ENCODE assay signal across 17 cellular contexts in the genomic region with DNA sequence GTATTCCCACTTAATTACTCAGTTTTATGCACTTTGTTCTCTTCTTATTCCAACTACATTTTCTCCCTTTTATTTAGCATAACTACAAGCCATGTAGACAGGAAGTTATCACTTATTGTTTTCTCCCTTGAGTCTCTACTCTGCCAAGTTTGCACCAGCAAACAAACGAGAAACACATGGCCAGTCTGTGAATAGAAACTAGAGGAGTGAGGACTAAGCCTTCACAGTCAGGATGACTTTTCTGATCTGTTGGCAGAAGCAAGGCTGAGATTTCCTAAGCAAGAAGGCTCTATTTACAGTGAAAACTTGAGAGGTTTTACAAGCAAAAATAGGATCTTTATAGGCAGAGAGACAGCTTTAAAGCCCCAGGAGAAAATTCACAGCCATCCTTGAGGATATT.
A peak's percentile ranks its signal among the peaks of the same experiment; 100 is the strongest.
DNase-seq lines count a peak whose midpoint lies in the region; ATAC-seq, FAIRE-seq and TF ChIP-seq lines count a peak whose summit lies in the region.
"Had no signal": no experiment of that assay in that cellular context is flagged by ENCODE, and none has a peak within 500 bp of the region (broad histone marks: within the 10 kb centered on the region; RNA-seq: fewer than 3 reads in every experiment).

No MANE protein-coding gene starts in this region.

- H3K27ac ChIP-seq in ACC112 (ENCODE audit: low read depth, low read length): 0 out of 2 replicates have a peak overlapping the region, but pooled peaks have one; percentile 1
- no peak overlapping the region for H3K27ac ChIP-seq in IMR-90 (ENCODE audit: insufficient read depth, low read length)
- peak overlapping the region; percentile 11 for H3K27ac ChIP-seq in endothelial cell of umbilical vein (ENCODE audit: insufficient read depth, low read depth, low read length)
- H3K27ac ChIP-seq in aorta (ENCODE audit: low read depth in 1 of 2, low read length in 2 of 2): no peak overlapping the region
- H3K27ac ChIP-seq: gastroesophageal sphincter, lower lobe of right lung, thyroid gland had no signal

- no peak overlapping the region for H3K14ac ChIP-seq in IMR-90 (replicated peaks; ENCODE audit: low read depth, low read length)

- H2AFZ ChIP-seq in ACC112 (ENCODE audit: low read length, unreplicated experiment) (peak overlapping the region; percentile 3), IMR-90 (replicated peaks; ENCODE audit: low read length, poor library complexity) (no peak overlapping the region), endothelial cell of umbilical vein (ENCODE audit: low read depth, low read length) (peak overlapping the region; percentile 41)

- H3K56ac ChIP-seq in IMR-90 (ENCODE audit: extremely low read depth, insufficient read depth, low read length): no peak overlapping the region

- H3K9me1 ChIP-seq in IMR-90 (ENCODE audit: insufficient read depth, low read length): no peaks in the 10 kb centered on the region
- H3K9me1 ChIP-seq in endothelial cell of umbilical vein (replicated peaks; ENCODE audit: control insufficient read depth, extremely low read depth, insufficient read depth, low read length): no peaks in the 10 kb centered on the region

- no CpG with 5 or more reads among the region's 1 CpG for whole genome bisulfite sequencing in IMR-90 (ENCODE audit: extremely low coverage in 2 of 2, insufficient read length in 1 of 2), 2 experiments
- 2 to 3% methylated on average over 1 of the region's 1 CpG for WGBS in aorta, 2 donors

- no peak overlapping the region for H4K8ac ChIP-seq in IMR-90 (ENCODE audit: low read depth in 2 of 2, low read length in 2 of 2)

- no peak overlapping the region for H2AK5ac ChIP-seq in IMR-90 (ENCODE audit: low read depth, low read length)

- peak; percentile 85 for FAIRE-seq in endothelial cell of umbilical vein (lab: Jason Lieb, UNC)

- H2AK9ac ChIP-seq in IMR-90 (replicated peaks; ENCODE audit: low read depth, low read length, poor library complexity): no peak overlapping the region

- peak; percentile 53 for ATAC-seq in IMR-90 (ENCODE audit: low read depth)
- no peak for ATAC-seq in HG03565 (IDR thresholded peaks at IDR 0.05; ENCODE audit: unreplicated experiment)
- ATAC-seq in aorta (ENCODE audit: low FRiP score): no peak
- ATAC-seq: gastroesophageal sphincter, lower lobe of right lung, WTC11 had no signal

- H4K5ac ChIP-seq in IMR-90 (ENCODE audit: low read depth, low read length): no peak overlapping the region

- no peak overlapping the region for H3K23ac ChIP-seq in IMR-90 (ENCODE audit: low read depth, low read length)

- intact Hi-C loops in IMR-90 (cut with micrococcal nuclease): no loop called here
- intact Hi-C loops in endothelial cell of umbilical vein (cut with micrococcal nuclease): loop anchor here (1.0 to 5.0 kb wide), 2 partner anchors 97 to 126 kb away; partner anchors contain the start of gene MLIP
- intact Hi-C loops in aorta (cut with DNase I): no loop called here

- TF ChIP-seq POLR2A in IMR-90 (IDR thresholded peaks at IDR 0.05; ENCODE audit: low read depth, low read length): no peak
- TF ChIP-seq POLR2A in endothelial cell of umbilical vein (IDR thresholded peaks at IDR 0.05; ENCODE audit: low read depth, low read length): no peak

- H3K27me3 ChIP-seq in ACC112 (ENCODE audit: insufficient read depth, low read length) (no peaks in the 10 kb centered on the region), IMR-90 (ENCODE audit: control insufficient read depth, insufficient read depth, low read length) (no peaks in the 10 kb centered on the region), endothelial cell of umbilical vein (ENCODE audit: control insufficient read depth in 2 of 2, insufficient read depth in 2 of 2, low read length in 2 of 2) (no peaks in the 10 kb centered on the region), aorta (ENCODE audit: control insufficient read depth in 1 of 2, insufficient read depth in 2 of 2, low read length in 1 of 2) (no peaks in the 10 kb centered on the region)
- H3K27me3 ChIP-seq: gastroesophageal sphincter, thyroid gland had no signal

- peaks cover 7% of the 10 kb centered on the region for H3K4me1 ChIP-seq in ACC112 (ENCODE audit: control insufficient read depth, insufficient read depth, low read length, unreplicated experiment)
- H3K4me1 ChIP-seq in IMR-90 (ENCODE audit: control insufficient read depth, insufficient read depth, low read length): no peaks in the 10 kb centered on the region
- no peaks in the 10 kb centered on the region for H3K4me1 ChIP-seq in endothelial cell of umbilical vein (ENCODE audit: control insufficient read depth, extremely low read depth, insufficient read depth, low read length)
- H3K4me1 ChIP-seq in aorta (ENCODE audit: control insufficient read depth in 1 of 2, insufficient read depth in 2 of 2, low read length in 2 of 2): peaks cover 0 to 5% of the 10 kb centered on the region in 2 donors
- H3K4me1 ChIP-seq: lower lobe of right lung, thyroid gland had no signal

- no peak overlapping the region for H2BK20ac ChIP-seq in IMR-90 (ENCODE audit: low read depth, low read length)

- no peak overlapping the region for H2BK15ac ChIP-seq in IMR-90 (ENCODE audit: low read depth, low read length)

- H3K4ac ChIP-seq in IMR-90 (ENCODE audit: low read depth, low read length): no peak overlapping the region

- in situ Hi-C loops in IMR-90 (cut with MboI; ENCODE audit: low sequenced_read_pairs): no loop called here

- H3K9me3 ChIP-seq in IMR-90 (ENCODE audit: control insufficient read depth, insufficient read depth, low read length) (no peaks in the 10 kb centered on the region), endothelial cell of umbilical vein (replicated peaks; ENCODE audit: control insufficient read depth, insufficient read depth, low read length) (no peaks in the 10 kb centered on the region), aorta (ENCODE audit: control insufficient read depth, low read length) (no peaks in the 10 kb centered on the region)
- H3K9me3 ChIP-seq: gastroesophageal sphincter, lower lobe of right lung, thyroid gland had no signal

- no peak overlapping the region for H2BK120ac ChIP-seq in IMR-90 (ENCODE audit: low read depth, low read length)

- no peak for TF ChIP-seq RAD21 in IMR-90 (IDR thresholded peaks at IDR 0.05; ENCODE audit: low read length)

- H3K79me2 ChIP-seq in ACC112 (ENCODE audit: control insufficient read depth, insufficient read depth, low read length, unreplicated experiment) (no peaks in the 10 kb centered on the region), endothelial cell of umbilical vein (ENCODE audit: control insufficient read depth, insufficient read depth, low read length) (no peaks in the 10 kb centered on the region)

- H3K18ac ChIP-seq in IMR-90 (ENCODE audit: low read depth, low read length): no peak overlapping the region

- DNase-seq in IMR-90 (peak; percentile 39), endothelial cell of umbilical vein (ENCODE audit: low read depth, low spot score) (peak; percentile 90), lung microvascular endothelial cell (ENCODE audit: low read depth in 2 of 2) (peak; percentile 17 to 72), HEK293T (ENCODE audit: extremely low spot score) (no peak), aorta (no peak), GOT3 (lab: John Stamatoyannopoulos, UW) (no peak)
- DNase-seq: ACHN; central memory CD4-positive, alpha-beta T cell; lower lobe of right lung; NCI-H1105; NCI-H69; SIG-M5; thyroid gland had no signal

- H3K79me1 ChIP-seq in IMR-90 (ENCODE audit: low read depth in 1 of 2, low read length in 2 of 2): no peaks in the 10 kb centered on the region

- H3K4me3 ChIP-seq in ACC112 (ENCODE audit: low read depth, low read length) (no peak overlapping the region), IMR-90 (ENCODE audit: insufficient read depth, low read depth, low read length) (no peak overlapping the region), endothelial cell of umbilical vein (replicated peaks in 1 of 3; ENCODE audit: insufficient read depth in 1 of 3, low read depth in 1 of 3, low read length in 3 of 3) (no peak overlapping the region), aorta (ENCODE audit: low read length in 2 of 2) (no peak overlapping the region)
- H3K4me3 ChIP-seq: gastroesophageal sphincter, lower lobe of right lung, thyroid gland had no signal

- TF ChIP-seq CTCF in IMR-90 (conservative IDR thresholded peaks at IDR 0.05; ENCODE audit: low read depth, low read length) (no peak), endothelial cell of umbilical vein (IDR thresholded peaks at IDR 0.05; ENCODE audit: extremely low read depth in 1 of 2, insufficient read depth in 1 of 2, low read depth in 1 of 2, low read length in 2 of 2) (no peak)

- POLR2A ChIA-PET in IMR-90 (lab: Charles Lee; ENCODE audit: unreplicated experiment) (no interaction called here), endothelial cell of umbilical vein (lab: Charles Lee) (no interaction called here), HEK293T (lab: Yijun Ruan, JAX) (no interaction called here)

- no peak overlapping the region for H3K4me2 ChIP-seq in IMR-90 (ENCODE audit: low read depth, low read length)
- H3K4me2 ChIP-seq in endothelial cell of umbilical vein (ENCODE audit: insufficient read depth, low read length): no peak overlapping the region

- CTCF ChIA-PET in IMR-90 (lab: Yijun Ruan, JAX) (interaction anchor here (0.5 kb wide), 1 partner anchor 652 kb away, joined by 3 read pairs; no protein-coding TSS in a partner anchor), endothelial cell of umbilical vein (lab: Charles Lee) (no interaction called here), HEK293T (lab: Yijun Ruan, JAX) (no interaction called here)

- H3K36me3 ChIP-seq in ACC112 (ENCODE audit: insufficient read depth, low read length) (no peaks in the 10 kb centered on the region), IMR-90 (ENCODE audit: control insufficient read depth, insufficient read depth, low read length) (no peaks in the 10 kb centered on the region), endothelial cell of umbilical vein (ENCODE audit: control insufficient read depth in 2 of 2, extremely low read depth in 1 of 2, insufficient read depth in 2 of 2, low read length in 2 of 2) (no peaks in the 10 kb centered on the region), aorta (ENCODE audit: control insufficient read depth in 1 of 2, insufficient read depth in 2 of 2, low read length in 1 of 2) (no peaks in the 10 kb centered on the region)
- H3K36me3 ChIP-seq: gastroesophageal sphincter, lower lobe of right lung, thyroid gland had no signal

- H4K91ac ChIP-seq in IMR-90 (ENCODE audit: insufficient read depth, low read depth, low read length): no peak overlapping the region

- H4K20me1 ChIP-seq in IMR-90 (ENCODE audit: insufficient read depth, low read length) (no peaks in the 10 kb centered on the region), endothelial cell of umbilical vein (replicated peaks; ENCODE audit: control insufficient read depth, extremely low read depth, insufficient read depth, low read length) (no peaks in the 10 kb centered on the region)

- BruUV-seq in IMR-90 (replicated peaks; lab: Mats Ljungman, UMichigan): no TSS peak
- no TSS peak for BruUV-seq in endothelial cell of umbilical vein (replicated peaks; lab: Mats Ljungman, UMichigan)

- no peak overlapping the region for H2BK5ac ChIP-seq in IMR-90 (ENCODE audit: low read depth, low read length, poor library complexity, severe bottlenecking)

- dilution Hi-C loops in IMR-90 (cut with HindIII; ENCODE audit: low sequenced_read_pairs, unreplicated experiment) (no loop called here), endothelial cell of umbilical vein (cut with MboI; ENCODE audit: extremely low pct_ligation_motif_present, low sequenced_read_pairs) (no loop called here)

- no peak overlapping the region for H3K9ac ChIP-seq in IMR-90 (ENCODE audit: low read depth, low read length)
- H3K9ac ChIP-seq in endothelial cell of umbilical vein (replicated peaks; ENCODE audit: extremely low read depth, insufficient read depth, low read length): no peak overlapping the region

Comparison
In these comparisons a context has a peak if more than half of its experiments do, and no peak if none do; other contexts are left out.
1. H3K27ac ChIP-seq: peak in ACC112 (single experiment) and endothelial cell of umbilical vein (single experiment); none in IMR-90 (single experiment) and aorta (0 of 2).
2. DNase-seq: peak in IMR-90 (single experiment), endothelial cell of umbilical vein (single experiment) and lung microvascular endothelial cell (2 of 2); none in HEK293T (single experiment), aorta (0 of 2) and GOT3 (single experiment).